23 cellular contexts compared by ENCODE assay signal in genomic region chr5:28269978-28270377, GRCh38.
"Had no signal": no experiment of that assay in that cellular context is flagged by ENCODE, and none has a peak within 500 bp of the region (broad histone marks: within the 10 kb centered on the region; RNA-seq: fewer than 3 reads in every experiment).

No MANE protein-coding gene starts in this region.

- H3K36me3 ChIP-seq: SJSA1 had no signal

- H3K27ac Mint-ChIP-seq: T-cell had no signal

- H3K9me3 ChIP-seq: SJSA1, SK-N-SH had no signal

- H3K9ac ChIP-seq: KMS-11, SK-N-SH had no signal

- H3K27me3 ChIP-seq: SJSA1 had no signal

- H3K4me3 ChIP-seq: K562, SJSA1 had no signal

- H3K4me2 ChIP-seq: KMS-11, SK-N-SH had no signal

- H3K4me1 Mint-ChIP-seq: T-cell had no signal

- H3K27ac ChIP-seq: KMS-11, SJSA1 had no signal

- H3K27me3 Mint-ChIP-seq: T-cell had no signal

- DNase-seq: IMR-90, Kasumi-1, MM.1S, NCI-H1092 treated with DMSO at 0.1 percent for 48 hours, NCI-H1436, NCI-H1694 treated with DMSO at 0.1 percent for 48 hours, NCI-H1930, NCI-H2081, NCI-H2107, NCI-H2227 treated with DMSO at 0.1 percent for 48 hours, NCI-H524, NCI-H526 treated with DMSO at 0.1 percent for 48 hours, NCI-H748 treated with DMSO at 0.1 percent for 48 hours, Right ventricle myocardium superior, RPMI8226, SIG-M5, SK-N-SH, SW 1271, T-cell had no signal

- ATAC-seq: HepG2, K562, T-cell had no signal

- H3K4me3 Mint-ChIP-seq: T-cell had no signal

- H3K4me1 ChIP-seq: SJSA1 had no signal

- H3K36me3 Mint-ChIP-seq: T-cell had no signal
